ENCODE assay signal across 16 cellular contexts in genomic region chr13:33154911-33155310, GRCh38.
"Had no signal": no experiment of that assay in that cellular context is flagged by ENCODE, and none has a peak within 500 bp of the region (broad histone marks: within the 10 kb centered on the region; RNA-seq: fewer than 3 reads in every experiment).

No MANE protein-coding gene starts in this region.

- H3K36me3 ChIP-seq: right atrium auricular region, thoracic aorta had no signal

- H3K27me3 ChIP-seq: foreskin keratinocyte, right atrium auricular region, SJCRH30 had no signal

- H3K27ac ChIP-seq: foreskin keratinocyte, SJCRH30 had no signal

- H3K9me3 ChIP-seq: right atrium auricular region, SJCRH30, thoracic aorta had no signal

- H3K4me3 Mint-ChIP-seq: activated B cell treated with CpG ODN at 0.5 μM for 24 hours; activated CD4-positive, alpha-beta T cell treated with anti-CD3 and anti-CD28 coated beads, Interleukin-2, amount 10 ng/mL, durations not matched to agents 24 days and 14 days; activated naive CD8-positive, alpha-beta T cell; activated T-cell treated with anti-CD3 and anti-CD28 coated beads, Interleukin-2, amount 50 U/mL, for 72 hours; brain; naive thymus-derived CD4-positive, alpha-beta T cell had no signal

- H3K4me3 ChIP-seq: right atrium auricular region, SJCRH30, thoracic aorta had no signal

- H3K27ac Mint-ChIP-seq: activated B cell treated with CpG ODN at 0.5 μM for 24 hours; activated CD4-positive, alpha-beta T cell treated with anti-CD3 and anti-CD28 coated beads, Interleukin-2, amount 10 ng/mL, durations not matched to agents 24 days and 14 days; activated naive CD8-positive, alpha-beta T cell; activated T-cell treated with anti-CD3 and anti-CD28 coated beads, Interleukin-2, amount 50 U/mL, for 72 hours; naive thymus-derived CD4-positive, alpha-beta T cell had no signal

- H3K27me3 Mint-ChIP-seq: activated CD4-positive, alpha-beta T cell treated with anti-CD3 and anti-CD28 coated beads, Interleukin-2, amount 10 ng/mL, durations not matched to agents 24 days and 14 days; brain had no signal

- H3K4me1 ChIP-seq: foreskin keratinocyte had no signal

- H3K36me3 Mint-ChIP-seq: activated naive CD8-positive, alpha-beta T cell had no signal

- DNase-seq: activated B cell treated with CpG ODN at 0.5 μM for 24 hours; activated CD4-positive, alpha-beta T cell treated with anti-CD3 and anti-CD28 coated beads, Interleukin-2, amount 10 ng/mL, durations not matched to agents 24 days and 14 days; activated CD8-positive, alpha-beta memory T cell treated with anti-CD3 and anti-CD28 coated beads, Interleukin-2, amount 50 U/mL, for 48 hours; activated gamma-delta T cell treated with Interleukin-2 at 50 U/mL for 16 hours; activated T-cell treated with anti-CD3 and anti-CD28 coated beads, Interleukin-2, amount 50 U/mL, for 72 hours; amniotic stem cell; effector CD8-positive, alpha-beta T cell; foreskin keratinocyte; left colon; mammary epithelial cell; naive thymus-derived CD4-positive, alpha-beta T cell; SJCRH30 had no signal

- ATAC-seq: activated T-cell treated with anti-CD3 and anti-CD28 coated beads, Interleukin-2, amount 50 U/mL, for 72 hours; left colon; naive thymus-derived CD4-positive, alpha-beta T cell had no signal

- H3K4me1 Mint-ChIP-seq: activated B cell treated with CpG ODN at 0.5 μM for 24 hours; activated CD4-positive, alpha-beta T cell treated with anti-CD3 and anti-CD28 coated beads, Interleukin-2, amount 10 ng/mL, durations not matched to agents 24 days and 14 days; naive thymus-derived CD4-positive, alpha-beta T cell had no signal

- H3K9me3 Mint-ChIP-seq: activated B cell treated with CpG ODN at 0.5 μM for 24 hours; activated CD4-positive, alpha-beta T cell treated with anti-CD3 and anti-CD28 coated beads, Interleukin-2, amount 10 ng/mL, durations not matched to agents 24 days and 14 days; activated T-cell treated with anti-CD3 and anti-CD28 coated beads, Interleukin-2, amount 50 U/mL, for 72 hours; brain; naive thymus-derived CD4-positive, alpha-beta T cell had no signal
